1 cellular context compared by ENCODE assay signal in the genomic region with DNA sequence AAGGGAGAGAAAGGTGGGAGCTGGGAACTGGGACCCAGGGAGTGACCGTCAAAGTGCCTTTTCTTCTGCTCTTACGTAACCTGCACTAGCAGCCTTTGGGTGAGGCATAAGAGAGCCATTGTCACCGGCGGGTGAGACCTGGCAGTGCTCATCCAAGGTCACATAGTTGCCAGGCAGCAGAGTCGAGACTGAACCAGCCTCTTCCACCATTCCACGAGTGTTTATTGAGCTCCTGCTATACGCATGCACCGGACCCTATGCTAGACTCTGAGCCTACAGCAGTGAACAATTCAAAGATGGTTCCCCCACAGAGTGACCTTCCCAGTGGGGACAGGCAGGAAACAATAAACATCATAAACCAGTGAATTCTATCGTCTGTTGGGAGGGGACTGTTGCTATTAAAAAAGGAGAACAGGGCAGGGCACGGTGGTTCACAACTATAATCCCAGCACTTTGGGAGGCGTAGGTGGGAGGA.
A peak's percentile ranks its signal among the peaks of the same experiment; 100 is the strongest.
TF ChIP-seq lines count a peak whose summit lies in the region.

No MANE protein-coding gene starts in this region.

TF ChIP-seq in HepG2, 621 proteins besides CTCF, POLR2A, EP300 and RAD21 (continued from another document):
- TF ChIP-seq MXI1 (IDR thresholded peaks at IDR 0.05; ENCODE audit: borderline replicate concordance, low read depth, low read length) (peak; percentile 32; the same call in 1 of the 3 replicates), ZNF580 (CRISPR knock-in tag; IDR thresholded peaks at IDR 0.05; ENCODE audit: borderline replicate concordance, low read depth) (peak; percentile 52; the same call in 1 of the 2 replicates), SOX5 (CRISPR knock-in tag; IDR thresholded peaks at IDR 0.05; ENCODE audit: borderline replicate concordance) (peak; percentile 92), RBM39 (IDR thresholded peaks at IDR 0.05; ENCODE audit: low read depth, low read length, poor library complexity, severe bottlenecking) (no peak), ESRRA (CRISPR knock-in tag; IDR thresholded peaks at IDR 0.05; ENCODE audit: low read depth) (0 out of 2 replicates have a peak, but pooled peaks have one; percentile 70), RFX5 (IDR thresholded peaks at IDR 0.05; ENCODE audit: low read depth, low read length) (peak; percentile 38; the same call in 1 of the 2 replicates), GATAD2A (CRISPR knock-in tag; IDR thresholded peaks at IDR 0.05) (peak; percentile 93), BCL6 (CRISPR knock-in tag; IDR thresholded peaks at IDR 0.05) (peak; percentile 64), MTA1 (CRISPR knock-in tag; IDR thresholded peaks at IDR 0.05; ENCODE audit: borderline replicate concordance) (peak; percentile 68; the same call in 1 of the 2 replicates), ZNF687 (CRISPR knock-in tag; IDR thresholded peaks at IDR 0.05) (peak; percentile 55; the same call in 1 of the 2 replicates), SALL1 (CRISPR knock-in tag; IDR thresholded peaks at IDR 0.05) (peak; percentile 86), ZNF501 (CRISPR knock-in tag; IDR thresholded peaks at IDR 0.05) (0 out of 2 replicates have a peak, but pooled peaks have one; percentile 37)
- TF ChIP-seq, protein P1, sequence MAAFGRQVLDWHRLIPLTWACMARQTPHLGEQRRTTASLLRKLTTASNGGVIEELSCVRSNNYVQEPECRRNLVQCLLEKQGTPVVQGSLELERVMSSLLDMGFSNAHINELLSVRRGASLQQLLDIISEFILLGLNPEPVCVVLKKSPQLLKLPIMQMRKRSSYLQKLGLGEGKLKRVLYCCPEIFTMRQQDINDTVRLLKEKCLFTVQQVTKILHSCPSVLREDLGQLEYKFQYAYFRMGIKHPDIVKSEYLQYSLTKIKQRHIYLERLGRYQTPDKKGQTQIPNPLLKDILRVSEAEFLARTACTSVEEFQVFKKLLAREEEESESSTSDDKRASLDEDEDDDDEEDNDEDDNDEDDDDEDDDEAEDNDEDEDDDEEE (CRISPR knock-in tag; IDR thresholded peaks at IDR 0.05) = 0 out of 2 replicates have a peak, but pooled peaks have one; percentile 71
